In genomic region chrX:70434914-70435586, GRCh38 we compare ENCODE assay signal across 8 cellular contexts. TPM values are rescaled to one million over a fixed set of nuclear protein-coding genes. Genes with fewer than 3 reads are reported as not detected.
A peak's percentile ranks its signal among the peaks of the same experiment; 100 is the strongest.
DNase-seq lines count a peak whose midpoint lies in the region; FAIRE-seq and TF ChIP-seq lines count a peak whose summit lies in the region.

No MANE protein-coding gene starts in this region.

- peak overlapping the region; percentile 48 for H3K9ac ChIP-seq in Loucy (ENCODE audit: low read depth, low read length, poor library complexity, severe bottlenecking)

- no peak for FAIRE-seq in frontal cortex (lab: Jason Lieb, UNC)

- no peaks in the 10 kb centered on the region for H3K36me3 ChIP-seq in CD8-positive, alpha-beta memory T cell (ENCODE audit: insufficient read depth, low read length)
- H3K36me3 ChIP-seq in Loucy (ENCODE audit: insufficient read depth, low read length), result no peaks in the 10 kb centered on the region

- CTCF ChIA-PET in CD8-positive, alpha-beta memory T cell (lab: Charles Lee), result interaction anchor here (0.6 to 3.7 kb wide), 6 partner anchors 8 to 302 kb away, joined by 3 to 26 read pairs (median 8); partner anchors contain the start of genes DLG3 and IGBP1

- H3K27ac ChIP-seq in CD8-positive, alpha-beta memory T cell (ENCODE audit: low read depth, low read length), result peak overlapping the region; percentile 79
- peak overlapping the region; percentile 72 for H3K27ac ChIP-seq in cingulate gyrus (ENCODE audit: low read depth, low read length)

- H3K4me3 Mint-ChIP-seq in CD8-positive, alpha-beta memory T cell, result peak overlapping the region; percentile 82 to 97 (median 91)

- no peaks in the 10 kb centered on the region for H3K9me3 Mint-ChIP-seq in CD8-positive, alpha-beta memory T cell

- no peaks in the 10 kb centered on the region for H3K79me2 ChIP-seq in Loucy (ENCODE audit: insufficient read depth, low read length)

- peaks cover 0 to 5% (median 0%) of the 10 kb centered on the region in 3 donors for H3K36me3 Mint-ChIP-seq in CD8-positive, alpha-beta memory T cell

- H4K20me1 ChIP-seq in Loucy (ENCODE audit: insufficient read depth, low read length, poor library complexity, severe bottlenecking), result no peaks in the 10 kb centered on the region

- peak overlapping the region; percentile 97; the same call in 1 of the 2 replicates for H2AFZ ChIP-seq in Loucy (ENCODE audit: low read length)

- peak overlapping the region; percentile 70 for H3K4me3 ChIP-seq in CD8-positive, alpha-beta memory T cell (ENCODE audit: low read length)
- H3K4me3 ChIP-seq in Loucy (ENCODE audit: low read length, poor library complexity, severe bottlenecking), result peak overlapping the region; percentile 86

- peak overlapping the region; percentile 80 to 95 (median 86) for H3K27ac Mint-ChIP-seq in CD8-positive, alpha-beta memory T cell

- H3K4me1 ChIP-seq in CD8-positive, alpha-beta memory T cell (ENCODE audit: insufficient read depth, low read length), result peaks cover 4% of the 10 kb centered on the region
- peaks cover 14% of the 10 kb centered on the region for H3K4me1 ChIP-seq in Loucy (ENCODE audit: insufficient read depth, low read length, poor library complexity, severe bottlenecking)

- no peaks in the 10 kb centered on the region for H3F3A ChIP-seq in Loucy (ENCODE audit: low read depth)

- no peak for TF ChIP-seq CTCF in Loucy (conservative IDR thresholded peaks at IDR 0.05; ENCODE audit: low read length)

- DNase-seq in CD8-positive, alpha-beta memory T cell, result peak in 2 of 5 donors; percentile 12 to 63
- DNase-seq in myocyte (ENCODE audit: low read depth) (peak; percentile 92), NCI-H774 (lab: John Stamatoyannopoulos, UW) (no peak), frontal cortex (ENCODE audit: low spot score in 2 of 2) (no peak), NOMO-1 treated with dmso at 0.1 percent for 144 hours (lab: John Stamatoyannopoulos, UW; ENCODE audit: unreplicated experiment) (no peak), putamen (ENCODE audit: low spot score) (no peak)

- H3K4me2 ChIP-seq in Loucy (ENCODE audit: low read depth, low read length, poor library complexity, severe bottlenecking), result peak overlapping the region; percentile 80

- no peaks in the 10 kb centered on the region for H3K9me2 ChIP-seq in Loucy (replicated peaks; ENCODE audit: low read depth, low read length)

- no peaks in the 10 kb centered on the region for H3K27me3 ChIP-seq in CD8-positive, alpha-beta memory T cell (ENCODE audit: insufficient read depth, low read length, poor library complexity, severe bottlenecking)
- no peaks in the 10 kb centered on the region for H3K27me3 ChIP-seq in Loucy (ENCODE audit: insufficient read depth, low read length, poor library complexity, severe bottlenecking)

- H3K4me1 Mint-ChIP-seq in CD8-positive, alpha-beta memory T cell, result peaks cover 20 to 38% (median 21%) of the 10 kb centered on the region in 3 donors

- POLR2A ChIA-PET in CD8-positive, alpha-beta memory T cell (lab: Charles Lee), result interaction anchor here (1.8 kb wide), 2 partner anchors 10 to 17 kb away, joined by 8 to 10 read pairs; partner anchors contain the start of gene DLG3

- H3K9me3 ChIP-seq in CD8-positive, alpha-beta memory T cell (ENCODE audit: low read length), result no peaks in the 10 kb centered on the region
- no peaks in the 10 kb centered on the region for H3K9me3 ChIP-seq in Loucy (ENCODE audit: insufficient read depth, low read depth, low read length)

- H3K27me3 Mint-ChIP-seq in CD8-positive, alpha-beta memory T cell, result peaks cover 3 to 16% of the 10 kb centered on the region in 2 donors

RNA-seq across cellular contexts. Expression of gene DLG3, which starts 9.6 kb away (rescaled TPM):
- total RNA-seq in CD8-positive, alpha-beta memory T cell, result 10 to 100 TPM; 28.1 to 30.4 TPM
- 13.5 TPM for polyA plus RNA-seq in CD8-positive, alpha-beta memory T cell
- 1.0 and 1.2 TPM in 2 replicates for total RNA-seq in myocyte
- 3.2 TPM for polyA plus RNA-seq in myocyte (2012)
- 86.8 TPM for total RNA-seq in frontal cortex

RNA-seq across cellular contexts. Expression of gene GDPD2, which starts 11.9 kb away (rescaled TPM):
- total RNA-seq in CD8-positive, alpha-beta memory T cell, result under 1 TPM in 1 of 2 experiments, not detected in 1; 0.09 TPM
- not detected for polyA plus RNA-seq in CD8-positive, alpha-beta memory T cell
- total RNA-seq in myocyte (not detected in 2 replicates), frontal cortex (2.9 TPM)
- polyA plus RNA-seq in myocyte (2012), result 0.15 TPM

Comparison
In these comparisons a context has a peak if more than half of its experiments do, and no peak if none do; other contexts are left out.
1. RNA of gene DLG3, which starts 9.6 kb away (total RNA-seq): 86.8 TPM in frontal cortex (single experiment) and 28.1 to 30.4 TPM in CD8-positive, alpha-beta memory T cell; 1.0 to 1.2 TPM in myocyte; every median in the first group is over 10 times any median in the second.